Comparison of ENCODE assay signal across 34 cellular contexts in genomic region chr5:107165296-107165695, GRCh38.
"Had no signal": no experiment of that assay in that cellular context is flagged by ENCODE, and none has a peak within 500 bp of the region (broad histone marks: within the 10 kb centered on the region; RNA-seq: fewer than 3 reads in every experiment).

No MANE protein-coding gene starts in this region.

- ATAC-seq: activated CD8-positive, alpha-beta T cell treated with anti-CD3 and anti-CD28 coated beads for 36 hours; activated naive CD4-positive, alpha-beta T cell treated with anti-CD3 and anti-CD28 coated beads, Interleukin-2, amount 50 U/mL, for 72 hours; activated T-cell treated with anti-CD3 and anti-CD28 coated beads, Interleukin-2, amount 50 U/mL, for 4 hours; activated T-cell treated with anti-CD3 and anti-CD28 coated beads, Interleukin-2, amount 50 U/mL, for 72 hours; activated T-helper 17 cell treated with anti-CD3 and anti-CD28 coated beads, Interleukin-2, amount 50 U/mL, for 72 hours; body of pancreas had no signal

- H3K27ac ChIP-seq: adrenal gland, body of pancreas, brain microvascular endothelial cell, breast epithelium, VCaP had no signal

- DNase-seq: activated B cell treated with CpG ODN at 0.5 μM for 24 hours; activated CD4-positive, alpha-beta memory T cell treated with anti-CD3 and anti-CD28 coated beads for 36 hours; activated CD4-positive, alpha-beta T cell treated with anti-CD3 and anti-CD28 coated beads for 4 hours; activated CD4-positive, alpha-beta T cell treated with anti-CD3 and anti-CD28 coated beads, Interleukin-2, amount 10 ng/mL, durations not matched to agents 24 days and 14 days; activated CD4-positive, alpha-beta T cell treated with anti-CD3 and anti-CD28 coated beads, Interleukin-2, amount 50 U/mL, for 1 hour; activated CD4-positive, alpha-beta T cell treated with anti-CD3 and anti-CD28 coated beads, Interleukin-2, amount 50 U/mL, for 4 hours; activated CD4-positive, CD25-positive, alpha-beta regulatory T cell treated with anti-CD3 and anti-CD28 coated beads, Interleukin-2, amount 50 U/mL, for 72 hours; activated CD8-positive, alpha-beta memory T cell treated with anti-CD3 and anti-CD28 coated beads, Interleukin-2, amount 50 U/mL, for 4 hours; activated CD8-positive, alpha-beta T cell treated with anti-CD3 and anti-CD28 coated beads for 36 hours; activated effector memory CD4-positive, alpha-beta T cell treated with anti-CD3 and anti-CD28 coated beads, Interleukin-2, amount 50 U/mL, for 16 hours; activated gamma-delta T cell treated with Interleukin-2 at 50 U/mL for 16 hours; activated naive CD4-positive, alpha-beta T cell; activated naive CD4-positive, alpha-beta T cell treated with anti-CD3 and anti-CD28 coated beads for 36 hours; activated naive CD4-positive, alpha-beta T cell treated with anti-CD3 and anti-CD28 coated beads, Interleukin-2, amount 50 U/mL, for 16 hours; activated naive CD8-positive, alpha-beta T cell treated with anti-CD3 and anti-CD28 coated beads for 36 hours; activated T-cell treated with anti-CD3 and anti-CD28 coated beads for 4 hours; activated T-cell treated with anti-CD3 and anti-CD28 coated beads, Interleukin-2, amount 50 U/mL, for 1 hour; activated T-cell treated with anti-CD3 and anti-CD28 coated beads, Interleukin-2, amount 50 U/mL, for 4 hours; activated T-cell treated with anti-CD3 and anti-CD28 coated beads, Interleukin-2, amount 50 U/mL, for 72 hours; adrenal gland; amniotic stem cell; aorta; body of pancreas; brain microvascular endothelial cell; central memory CD4-positive, alpha-beta T cell; T-helper 2 cell; T-helper 9 cell had no signal

- H3K36me3 ChIP-seq: adrenal gland, brain microvascular endothelial cell, breast epithelium had no signal

- H3K4me3 ChIP-seq: adrenal gland, body of pancreas, breast epithelium had no signal

- FAIRE-seq: astrocyte, colon, TTC549 had no signal

- H3K27me3 ChIP-seq: adrenal gland, body of pancreas, brain microvascular endothelial cell, breast epithelium had no signal

- H3K4me1 ChIP-seq: adrenal gland, body of pancreas, breast epithelium had no signal

- H3K9me3 ChIP-seq: adrenal gland, body of pancreas, breast epithelium had no signal
